Comparison of ENCODE assay signal across 15 cellular contexts in the genomic region with DNA sequence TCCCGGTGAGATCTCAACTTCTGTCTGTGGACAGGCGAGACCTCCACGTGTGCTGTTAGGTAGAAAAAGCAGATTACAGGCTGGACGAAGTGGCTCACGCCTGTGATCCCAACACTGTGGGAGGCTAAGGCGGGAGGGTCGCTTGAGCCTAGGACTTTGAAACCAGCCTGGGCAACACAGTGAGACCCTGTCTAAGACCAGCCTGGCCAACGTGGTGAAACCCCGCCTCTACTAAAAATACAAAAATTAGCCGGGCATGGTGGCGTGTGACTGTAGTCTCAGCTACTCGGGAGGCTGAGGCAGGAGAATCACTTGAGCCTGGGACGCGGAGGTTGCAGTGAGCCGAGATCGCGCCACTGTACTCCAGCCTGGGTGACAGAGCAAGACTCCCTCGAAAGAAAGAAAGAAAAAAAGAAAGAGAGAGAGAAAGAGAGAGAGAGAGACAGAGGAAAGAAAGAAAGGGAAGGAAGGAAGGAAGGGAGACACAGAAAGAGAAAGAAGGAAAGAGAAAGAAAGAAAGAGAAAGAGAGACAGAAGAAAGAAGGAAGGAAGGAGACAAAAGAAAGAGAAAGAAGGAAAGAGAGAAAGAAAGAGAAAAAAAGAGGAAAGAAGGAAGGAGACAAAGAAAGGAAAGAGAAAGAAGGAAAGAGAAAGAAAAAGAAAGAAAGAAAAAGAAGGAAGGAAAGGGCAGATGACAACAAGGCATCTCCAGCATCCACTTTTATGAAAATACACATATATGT. TPM values are rescaled to one million over a fixed set of nuclear protein-coding genes. Genes with fewer than 3 reads are reported as not detected.
DNase-seq lines count a peak whose midpoint lies in the region; ATAC-seq and TF ChIP-seq lines count a peak whose summit lies in the region.
"Had no signal": no experiment of that assay in that cellular context is flagged by ENCODE, and none has a peak within 500 bp of the region (broad histone marks: within the 10 kb centered on the region; RNA-seq: fewer than 3 reads in every experiment).

No MANE protein-coding gene starts in this region.

- H3K27me3 ChIP-seq in CD4-positive, alpha-beta T cell (ENCODE audit: control insufficient read depth, insufficient read depth, low read length): no peaks in the 10 kb centered on the region
- H3K27me3 ChIP-seq in lower lobe of right lung (ENCODE audit: low read depth): no peaks in the 10 kb centered on the region
- no peaks in the 10 kb centered on the region for H3K27me3 ChIP-seq in SK-N-SH (ENCODE audit: insufficient read depth)

- CTCF ChIA-PET in CD4-positive, alpha-beta T cell (lab: Charles Lee): no interaction called here
- CTCF ChIA-PET in SK-N-SH (lab: Yijun Ruan, JAX): interaction anchor here (1.0 to 1.9 kb wide), 6 partner anchors 12 to 481 kb away, joined by 3 to 10 read pairs (median 5); no protein-coding TSS in a partner anchor

- 91% methylated on average over 18 of the region's 18 CpGs for WGBS in SK-N-SH (ENCODE audit: low lambda C conversion rate)

- no peaks in the 10 kb centered on the region for H3K9me2 ChIP-seq in SK-N-SH

- H3K4me1 ChIP-seq in lower lobe of right lung: peaks cover 23% of the 10 kb centered on the region
- peaks cover 0 to 4% of the 10 kb centered on the region in 2 experiments; a peak in 1 of 4 replicates for H3K4me1 ChIP-seq in SK-N-SH (ENCODE audit: control insufficient read depth in 1 of 2, insufficient read depth in 2 of 2, low read depth in 1 of 2, low read length in 1 of 2)

- TF ChIP-seq RAD21 in SK-N-SH (IDR thresholded peaks at IDR 0.05; ENCODE audit: low read length): no peak

- H3K4me2 ChIP-seq in SK-N-SH: no peak overlapping the region

- no peak for ATAC-seq in CD4-positive, alpha-beta T cell (ENCODE audit: poor library complexity)
- peak in 1 of 2 donors; percentile 27 for ATAC-seq in lower lobe of right lung
- ATAC-seq in stimulated activated memory B cell treated with anti-CD40 and anti-IgM and Interleukin-4, amounts not matched to agents 10 μg/mL and 1 μg/mL and 100 μg/mL, for 72 hours: no peak
- ATAC-seq: T-helper 17 cell had no signal

- no peak for DNase-seq in CD4-positive, alpha-beta T cell
- DNase-seq in SK-N-MC (ENCODE audit: low read depth, low spot score) (no peak), lower lobe of right lung (no peak), DMS153 (lab: John Stamatoyannopoulos, UW) (no peak), NCI-H1694 treated with DMSO at 0.1 percent for 48 hours (lab: John Stamatoyannopoulos, UW) (no peak), GM20000 (ENCODE audit: low spot score) (no peak), SK-N-SH (no peak)
- DNase-seq: activated CD4-positive, alpha-beta T cell treated with anti-CD3 and anti-CD28 coated beads for 4 hours; cortex of kidney; immature natural killer cell; NCI-H226; T-helper 17 cell had no signal

- H3K9ac ChIP-seq in SK-N-MC (ENCODE audit: insufficient read length) (peak overlapping the region; percentile 47), SK-N-SH (no peak overlapping the region)

- H3K4me3 Mint-ChIP-seq in CD4-positive, alpha-beta T cell: no peak overlapping the region
- no peak overlapping the region for H3K4me3 Mint-ChIP-seq in stimulated activated memory B cell treated with anti-CD40 and anti-IgM and Interleukin-4, amounts not matched to agents 10 μg/mL and 1 μg/mL and 100 μg/mL, for 72 hours
- H3K4me3 Mint-ChIP-seq: immature natural killer cell, T-helper 17 cell had no signal

- H3K4me3 ChIP-seq in SK-N-MC: peak overlapping the region; percentile 42; the same call in 1 of the 2 replicates
- H3K4me3 ChIP-seq in lower lobe of right lung: peak overlapping the region; percentile 28
- H3K4me3 ChIP-seq in SK-N-SH (ENCODE audit: low read depth in 2 of 2, low read length in 1 of 2): no peak overlapping the region
- H3K4me3 ChIP-seq: skin epidermis had no signal

- no peaks in the 10 kb centered on the region for H3K9me3 ChIP-seq in CD4-positive, alpha-beta T cell (ENCODE audit: control insufficient read depth, low read length)
- H3K9me3 ChIP-seq in SK-N-MC (ENCODE audit: low read depth, low read length) (no peaks in the 10 kb centered on the region), lower lobe of right lung (no peaks in the 10 kb centered on the region), SK-N-SH (no peaks in the 10 kb centered on the region)

- H3F3A ChIP-seq in SK-N-SH (replicated peaks; ENCODE audit: insufficient read depth): no peaks in the 10 kb centered on the region

- intact Hi-C loops in CD4-positive, alpha-beta T cell (cut with DNase I, micrococcal nuclease): no loop called here
- intact Hi-C loops in lower lobe of right lung (cut with DNase I): no loop called here

- TF ChIP-seq EP300 in SK-N-SH (IDR thresholded peaks at IDR 0.05; ENCODE audit: borderline replicate concordance in 1 of 2, low read depth in 1 of 2, low read length in 1 of 2): no peak

- no peaks in the 10 kb centered on the region for H3K4me1 Mint-ChIP-seq in CD4-positive, alpha-beta T cell (ENCODE audit: low read depth)
- H3K4me1 Mint-ChIP-seq in stimulated activated memory B cell treated with anti-CD40 and anti-IgM and Interleukin-4, amounts not matched to agents 10 μg/mL and 1 μg/mL and 100 μg/mL, for 72 hours: peaks cover 7% of the 10 kb centered on the region
- H3K4me1 Mint-ChIP-seq: immature natural killer cell had no signal

- H3K36me3 ChIP-seq in SK-N-MC (ENCODE audit: insufficient read depth, low read length) (no peaks in the 10 kb centered on the region), lower lobe of right lung (no peaks in the 10 kb centered on the region), SK-N-SH (replicated peaks in 1 of 2; ENCODE audit: control insufficient read depth in 1 of 2, insufficient read depth in 2 of 2, low read length in 1 of 2) (no peaks in the 10 kb centered on the region)

- no peaks in the 10 kb centered on the region for H3K36me3 Mint-ChIP-seq in CD4-positive, alpha-beta T cell (ENCODE audit: low read depth)
- no peaks in the 10 kb centered on the region for H3K36me3 Mint-ChIP-seq in stimulated activated memory B cell treated with anti-CD40 and anti-IgM and Interleukin-4, amounts not matched to agents 10 μg/mL and 1 μg/mL and 100 μg/mL, for 72 hours
- H3K36me3 Mint-ChIP-seq: immature natural killer cell had no signal

- no peak overlapping the region for H2AFZ ChIP-seq in SK-N-SH (ENCODE audit: low read depth)

- no peaks in the 10 kb centered on the region for H4K20me1 ChIP-seq in SK-N-SH (ENCODE audit: insufficient read depth)

- POLR2A ChIA-PET in CD4-positive, alpha-beta T cell (lab: Charles Lee): no interaction called here
- POLR2A ChIA-PET in SK-N-SH (lab: Yijun Ruan, JAX): no interaction called here

- H3K27ac ChIP-seq in CD4-positive, alpha-beta T cell (ENCODE audit: low read depth, low read length): no peak overlapping the region
- H3K27ac ChIP-seq in SK-N-MC (peak overlapping the region; percentile 72), lower lobe of right lung (peak overlapping the region; percentile 58), SK-N-SH (ENCODE audit: low read depth in 2 of 2, low read length in 1 of 2) (no peak overlapping the region)
- H3K27ac ChIP-seq: C4-2B had no signal

- TF ChIP-seq CTCF in CD4-positive, alpha-beta T cell (IDR thresholded peaks at IDR 0.05): peak; percentile 20
- TF ChIP-seq CTCF in lower lobe of right lung (IDR thresholded peaks at IDR 0.05): no peak
- no peak for TF ChIP-seq CTCF in GM20000 (IDR thresholded peaks at IDR 0.05; ENCODE audit: extremely low read depth, missing control alignments)
- no peak for TF ChIP-seq CTCF in SK-N-SH (IDR thresholded peaks at IDR 0.05)

- H3K27ac Mint-ChIP-seq in CD4-positive, alpha-beta T cell: no peak overlapping the region
- H3K27ac Mint-ChIP-seq in stimulated activated memory B cell treated with anti-CD40 and anti-IgM and Interleukin-4, amounts not matched to agents 10 μg/mL and 1 μg/mL and 100 μg/mL, for 72 hours: peak overlapping the region; percentile 13
- H3K27ac Mint-ChIP-seq: immature natural killer cell, T-helper 17 cell had no signal

- no peaks in the 10 kb centered on the region for H3K27me3 Mint-ChIP-seq in CD4-positive, alpha-beta T cell
- no peaks in the 10 kb centered on the region for H3K27me3 Mint-ChIP-seq in stimulated activated memory B cell treated with anti-CD40 and anti-IgM and Interleukin-4, amounts not matched to agents 10 μg/mL and 1 μg/mL and 100 μg/mL, for 72 hours
- H3K27me3 Mint-ChIP-seq: T-helper 17 cell had no signal

- H3K79me2 ChIP-seq in SK-N-SH (ENCODE audit: insufficient read depth): no peaks in the 10 kb centered on the region

- no peaks in the 10 kb centered on the region for H3K9me3 Mint-ChIP-seq in CD4-positive, alpha-beta T cell
- H3K9me3 Mint-ChIP-seq in stimulated activated memory B cell treated with anti-CD40 and anti-IgM and Interleukin-4, amounts not matched to agents 10 μg/mL and 1 μg/mL and 100 μg/mL, for 72 hours: no peaks in the 10 kb centered on the region

TF ChIP-seq in SK-N-SH, 30 proteins besides CTCF, POLR2A, EP300 and RAD21 (continues in another document):
- TF ChIP-seq POLR2AphosphoS5 (IDR thresholded peaks at IDR 0.05; ENCODE audit: low read depth, low read length): no peak
- no peak for TF ChIP-seq ELF1 (IDR thresholded peaks at IDR 0.05)
- TF ChIP-seq RCOR1 (IDR thresholded peaks at IDR 0.05; ENCODE audit: low read length): no peak
- TF ChIP-seq, protein P1, sequence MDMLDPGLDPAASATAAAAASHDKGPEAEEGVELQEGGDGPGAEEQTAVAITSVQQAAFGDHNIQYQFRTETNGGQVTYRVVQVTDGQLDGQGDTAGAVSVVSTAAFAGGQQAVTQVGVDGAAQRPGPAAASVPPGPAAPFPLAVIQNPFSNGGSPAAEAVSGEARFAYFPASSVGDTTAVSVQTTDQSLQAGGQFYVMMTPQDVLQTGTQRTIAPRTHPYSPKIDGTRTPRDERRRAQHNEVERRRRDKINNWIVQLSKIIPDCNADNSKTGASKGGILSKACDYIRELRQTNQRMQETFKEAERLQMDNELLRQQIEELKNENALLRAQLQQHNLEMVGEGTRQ (IDR thresholded peaks at IDR 0.05; ENCODE audit: borderline replicate concordance, low read depth, low read length): no peak
- no peak for TF ChIP-seq FOSL2 (IDR thresholded peaks at IDR 0.05; ENCODE audit: borderline replicate concordance, low read depth)
- no peak for TF ChIP-seq EZH2phosphoT487 (IDR thresholded peaks at IDR 0.05; ENCODE audit: borderline replicate concordance, low read depth)
- TF ChIP-seq YY1 (IDR thresholded peaks at IDR 0.05; ENCODE audit: low read depth): no peak
- no peak for TF ChIP-seq NFIC (IDR thresholded peaks at IDR 0.05; ENCODE audit: borderline replicate concordance)
- TF ChIP-seq, protein P2, sequence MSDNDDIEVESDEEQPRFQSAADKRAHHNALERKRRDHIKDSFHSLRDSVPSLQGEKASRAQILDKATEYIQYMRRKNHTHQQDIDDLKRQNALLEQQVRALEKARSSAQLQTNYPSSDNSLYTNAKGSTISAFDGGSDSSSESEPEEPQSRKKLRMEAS (IDR thresholded peaks at IDR 0.05; ENCODE audit: low read depth): no peak
- TF ChIP-seq RFX5 (IDR thresholded peaks at IDR 0.05; ENCODE audit: low read length): no peak
- TF ChIP-seq MEF2A (IDR thresholded peaks at IDR 0.05; ENCODE audit: borderline replicate concordance, low read depth): no peak

RNA-seq across cellular contexts. Expression of a gene that starts 29.6 kb away (rescaled TPM):
- total RNA-seq in CD4-positive, alpha-beta T cell: 100 to 1,000 TPM; 104 to 108 TPM
- total RNA-seq in lower lobe of right lung: 111 TPM
- 369 and 560 TPM in 2 replicates for polyA plus RNA-seq in SK-N-SH (2012; rRNA removed)
- polyA plus RNA-seq in SK-N-SH (2012; cell fraction: cytosol; rRNA removed): 137 and 282 TPM in 2 replicates
- 1,170 and 1,470 TPM in 2 replicates for polyA plus RNA-seq in SK-N-SH (2012; cell fraction: nucleus; rRNA removed)

Comparison
In these comparisons a context has a peak if more than half of its experiments do, and no peak if none do; other contexts are left out.
1. H3K27ac ChIP-seq: peak in SK-N-MC (single experiment) and lower lobe of right lung (single experiment); none in CD4-positive, alpha-beta T cell (single experiment) and SK-N-SH (0 of 2).
2. H3K4me3 ChIP-seq: peak in SK-N-MC (single experiment) and lower lobe of right lung (single experiment); none in SK-N-SH (0 of 2).